ENCODE assay signal across 9 cellular contexts in the genomic region with DNA sequence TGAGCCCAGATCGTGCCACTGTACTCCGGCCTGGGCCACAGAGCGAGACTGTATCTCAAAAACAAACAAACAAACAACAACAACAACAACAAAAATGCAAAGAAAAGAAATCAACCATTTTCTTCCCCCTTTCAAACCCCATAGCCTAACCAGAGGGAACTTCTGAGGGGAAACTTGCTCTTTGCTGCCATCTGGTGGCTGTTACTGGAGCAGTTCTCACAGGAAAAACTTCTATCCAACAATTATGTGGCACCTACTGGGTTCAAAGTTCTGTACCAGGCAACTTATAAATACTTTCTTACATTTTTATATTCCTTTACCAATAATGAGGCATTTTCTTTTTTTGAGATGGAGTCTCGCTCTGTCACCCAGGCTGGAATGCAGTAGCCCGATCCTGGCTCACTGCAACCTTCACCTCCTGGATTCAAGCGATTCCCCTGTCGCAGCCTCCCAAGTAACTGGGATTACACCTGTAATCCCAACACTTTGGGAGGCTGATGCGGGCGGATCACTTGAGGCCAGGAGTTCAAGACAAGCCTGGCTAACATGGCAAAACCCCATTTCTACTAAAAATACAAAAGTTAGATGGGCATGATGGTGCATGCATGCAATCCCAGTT. TPM values are rescaled to one million over a fixed set of nuclear protein-coding genes. Genes with fewer than 3 reads are reported as not detected.
DNase-seq lines count a peak whose midpoint lies in the region; ATAC-seq and TF ChIP-seq lines count a peak whose summit lies in the region.
"Had no signal": no experiment of that assay in that cellular context is flagged by ENCODE, and none has a peak within 500 bp of the region (broad histone marks: within the 10 kb centered on the region; RNA-seq: fewer than 3 reads in every experiment).

No MANE protein-coding gene starts in this region.

- H3K4me2 ChIP-seq in Karpas-422 (ENCODE audit: low read depth, low read length, poor library complexity, severe bottlenecking): no peak overlapping the region

- H3K4me3 ChIP-seq in Karpas-422 (ENCODE audit: low read length): no peak overlapping the region
- no peak overlapping the region for H3K4me3 ChIP-seq in heart left ventricle
- no peak overlapping the region for H3K4me3 ChIP-seq in retinal pigment epithelial cell (ENCODE audit: low read length)

- H3K27ac ChIP-seq in Karpas-422 (ENCODE audit: low read length): no peak overlapping the region
- H3K27ac ChIP-seq in heart left ventricle: no peak overlapping the region
- H3K27ac ChIP-seq: epithelial cell of prostate had no signal

- H3K79me2 ChIP-seq in Karpas-422 (ENCODE audit: low read length): no peaks in the 10 kb centered on the region

- H3K27ac Mint-ChIP-seq in activated naive CD4-positive, alpha-beta T cell treated with anti-CD3 and anti-CD28 coated beads, Interleukin-2, amount 50 U/mL, for 72 hours: no peak overlapping the region

- no peak overlapping the region for H2AFZ ChIP-seq in Karpas-422 (ENCODE audit: low read length)

- TF ChIP-seq CTCF in heart left ventricle (IDR thresholded peaks at IDR 0.05) (peak; percentile 73 to 89 (median 84)), retinal pigment epithelial cell (conservative IDR thresholded peaks at IDR 0.05; ENCODE audit: low read depth, low read length) (peak; percentile 91)

- intact Hi-C loops in heart left ventricle (cut with DNase I): no loop called here

- H3K9me3 ChIP-seq in Karpas-422 (ENCODE audit: low read length) (no peaks in the 10 kb centered on the region), heart left ventricle (no peaks in the 10 kb centered on the region)

- no peaks in the 10 kb centered on the region for H3K9me3 Mint-ChIP-seq in activated naive CD4-positive, alpha-beta T cell treated with anti-CD3 and anti-CD28 coated beads, Interleukin-2, amount 50 U/mL, for 72 hours

- no peaks in the 10 kb centered on the region for H4K20me1 ChIP-seq in Karpas-422 (ENCODE audit: insufficient read depth, low read depth, low read length)

- ATAC-seq in SK-N-SH treated with all-trans-retinoic acid at 6 μM for 48 hours (peak; percentile 87), heart left ventricle (peak in 3 of 4 donors; percentile 36 to 49 (median 47)), HG03457 (IDR thresholded peaks at IDR 0.05; ENCODE audit: unreplicated experiment) (no peak), HG03135 (IDR thresholded peaks at IDR 0.05; ENCODE audit: unreplicated experiment) (no peak)
- peak; percentile 65 to 78 for ATAC-seq in activated naive CD4-positive, alpha-beta T cell treated with anti-CD3 and anti-CD28 coated beads, Interleukin-2, amount 50 U/mL, for 72 hours

- TF ChIP-seq POLR2A in heart left ventricle (IDR thresholded peaks at IDR 0.05): no peak

- DNase-seq in Daoy (ENCODE audit: low read depth): peak; percentile 61
- DNase-seq in Karpas-422: peak; percentile 86
- DNase-seq in activated naive CD4-positive, alpha-beta T cell treated with anti-CD3 and anti-CD28 coated beads, Interleukin-2, amount 50 U/mL, for 72 hours (ENCODE audit: low spot score in 2 of 2): peak in 1 of 2 donors; percentile 70
- DNase-seq in heart left ventricle: peak in 4 of 5 donors; percentile 18 to 39 (median 28)
- DNase-seq in retinal pigment epithelial cell (ENCODE audit: low read depth): no peak

- no peaks in the 10 kb centered on the region for H3K36me3 ChIP-seq in Karpas-422 (ENCODE audit: insufficient read depth, low read length)
- no peaks in the 10 kb centered on the region for H3K36me3 ChIP-seq in heart left ventricle

- no peak overlapping the region for H3K9ac ChIP-seq in Karpas-422 (ENCODE audit: low read length)

- 31 to 43% (median 37%) methylated on average over 9 of the region's 9 CpGs for WGBS in heart left ventricle, 4 donors

- H3K9me2 ChIP-seq in Karpas-422 (replicated peaks; ENCODE audit: insufficient read depth, low read length): no peaks in the 10 kb centered on the region

- H3K36me3 Mint-ChIP-seq in activated naive CD4-positive, alpha-beta T cell treated with anti-CD3 and anti-CD28 coated beads, Interleukin-2, amount 50 U/mL, for 72 hours: no peaks in the 10 kb centered on the region

- H3K27me3 ChIP-seq in Karpas-422 (ENCODE audit: low read length) (no peaks in the 10 kb centered on the region), heart left ventricle (peaks cover 0 to 9% (median 0%) of the 10 kb centered on the region in 9 donors)

- H3K4me1 ChIP-seq in Karpas-422 (ENCODE audit: low read length) (no peaks in the 10 kb centered on the region), heart left ventricle (no peaks in the 10 kb centered on the region)

TF ChIP-seq in SK-N-SH treated with all-trans-retinoic acid at 6 μM for 48 hours, 23 proteins besides CTCF, POLR2A, EP300 and RAD21 (continues in another document):
- TF ChIP-seq ZFP30 (CRISPR knock-in tag; IDR thresholded peaks at IDR 0.05) (no peak), ZNF8 (CRISPR knock-in tag; IDR thresholded peaks at IDR 0.05) (no peak), CSDC2 (CRISPR knock-in tag; IDR thresholded peaks at IDR 0.05) (no peak), OSR1 (CRISPR knock-in tag; IDR thresholded peaks at IDR 0.05) (no peak), ISL1 (CRISPR knock-in tag; IDR thresholded peaks at IDR 0.05) (no peak), ESRRG (CRISPR knock-in tag; IDR thresholded peaks at IDR 0.05) (no peak), PATZ1 (CRISPR knock-in tag; IDR thresholded peaks at IDR 0.05; ENCODE audit: borderline replicate concordance) (no peak), ZNF565 (CRISPR knock-in tag; conservative IDR thresholded peaks at IDR 0.05; ENCODE audit: low read depth) (no peak), ARNTL (CRISPR knock-in tag; IDR thresholded peaks at IDR 0.05; ENCODE audit: borderline replicate concordance, low read depth) (no peak), RARB (CRISPR knock-in tag; IDR thresholded peaks at IDR 0.05) (no peak), GLIS3 (CRISPR knock-in tag; IDR thresholded peaks at IDR 0.05) (no peak), SNAI2 (CRISPR knock-in tag; IDR thresholded peaks at IDR 0.05) (no peak), ZFP3 (CRISPR knock-in tag; IDR thresholded peaks at IDR 0.05) (no peak), ZC3H10 (CRISPR knock-in tag; IDR thresholded peaks at IDR 0.05) (no peak), TOX (CRISPR knock-in tag; IDR thresholded peaks at IDR 0.05; ENCODE audit: borderline replicate concordance) (no peak)
- TF ChIP-seq, protein P1, sequence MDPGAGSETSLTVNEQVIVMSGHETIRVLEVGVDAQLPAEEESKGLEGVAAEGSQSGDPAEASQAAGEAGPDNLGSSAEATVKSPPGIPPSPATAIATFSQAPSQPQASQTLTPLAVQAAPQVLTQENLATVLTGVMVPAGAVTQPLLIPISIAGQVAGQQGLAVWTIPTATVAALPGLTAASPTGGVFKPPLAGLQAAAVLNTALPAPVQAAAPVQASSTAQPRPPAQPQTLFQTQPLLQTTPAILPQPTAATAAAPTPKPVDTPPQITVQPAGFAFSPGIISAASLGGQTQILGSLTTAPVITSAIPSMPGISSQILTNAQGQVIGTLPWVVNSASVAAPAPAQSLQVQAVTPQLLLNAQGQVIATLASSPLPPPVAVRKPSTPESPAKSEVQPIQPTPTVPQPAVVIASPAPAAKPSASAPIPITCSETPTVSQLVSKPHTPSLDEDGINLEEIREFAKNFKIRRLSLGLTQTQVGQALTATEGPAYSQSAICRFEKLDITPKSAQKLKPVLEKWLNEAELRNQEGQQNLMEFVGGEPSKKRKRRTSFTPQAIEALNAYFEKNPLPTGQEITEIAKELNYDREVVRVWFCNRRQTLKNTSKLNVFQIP (CRISPR knock-in tag; IDR thresholded peaks at IDR 0.05; ENCODE audit: borderline replicate concordance, low read depth): no peak
- TF ChIP-seq, protein P2, sequence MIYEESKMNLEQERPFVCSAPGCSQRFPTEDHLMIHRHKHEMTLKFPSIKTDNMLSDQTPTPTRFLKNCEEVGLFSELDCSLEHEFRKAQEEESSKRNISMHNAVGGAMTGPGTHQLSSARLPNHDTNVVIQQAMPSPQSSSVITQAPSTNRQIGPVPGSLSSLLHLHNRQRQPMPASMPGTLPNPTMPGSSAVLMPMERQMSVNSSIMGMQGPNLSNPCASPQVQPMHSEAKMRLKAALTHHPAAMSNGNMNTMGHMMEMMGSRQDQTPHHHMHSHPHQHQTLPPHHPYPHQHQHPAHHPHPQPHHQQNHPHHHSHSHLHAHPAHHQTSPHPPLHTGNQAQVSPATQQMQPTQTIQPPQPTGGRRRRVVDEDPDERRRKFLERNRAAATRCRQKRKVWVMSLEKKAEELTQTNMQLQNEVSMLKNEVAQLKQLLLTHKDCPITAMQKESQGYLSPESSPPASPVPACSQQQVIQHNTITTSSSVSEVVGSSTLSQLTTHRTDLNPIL (CRISPR knock-in tag; IDR thresholded peaks at IDR 0.05; ENCODE audit: low read depth): no peak

RNA-seq across cellular contexts. Expression of gene BICDL1, which starts 50.9 kb away (rescaled TPM):
- total RNA-seq in Daoy (2014; rRNA removed; shearing (Covaris generic)): 0.65 and 0.80 TPM in 2 replicates
- total RNA-seq in Karpas-422 (2014; rRNA removed; shearing (Covaris generic); ENCODE audit: low replicate concordance): 28.5 and 57.6 TPM in 2 replicates
- 100 to 1,000 TPM in 1 of 2 donors, 10 to 100 TPM in 1; 92.5 to 158 TPM for total RNA-seq in activated naive CD4-positive, alpha-beta T cell treated with anti-CD3 and anti-CD28 coated beads, Interleukin-2, amount 50 U/mL, for 72 hours
- total RNA-seq in heart left ventricle: 10 to 100 TPM in 1 of 9 donors, 1 to 10 TPM in 1, under 1 TPM in 3, not detected in 4; 0.16 to 28.0 (median 0.32) TPM
- under 1 TPM; 0.12 to 0.30 TPM for polyA plus RNA-seq in heart left ventricle

Comparison
In these comparisons a context has a peak if more than half of its experiments do, and no peak if none do; other contexts are left out.
1. ATAC-seq: peak in SK-N-SH treated with all-trans-retinoic acid at 6 μM for 48 hours (single experiment), activated naive CD4-positive, alpha-beta T cell treated with anti-CD3 and anti-CD28 coated beads, Interleukin-2, amount 50 U/mL, for 72 hours (2 of 2) and heart left ventricle (3 of 4); none in HG03457 (single experiment) and HG03135 (single experiment).